ENCODE assay signal across 8 cellular contexts in the genomic region with DNA sequence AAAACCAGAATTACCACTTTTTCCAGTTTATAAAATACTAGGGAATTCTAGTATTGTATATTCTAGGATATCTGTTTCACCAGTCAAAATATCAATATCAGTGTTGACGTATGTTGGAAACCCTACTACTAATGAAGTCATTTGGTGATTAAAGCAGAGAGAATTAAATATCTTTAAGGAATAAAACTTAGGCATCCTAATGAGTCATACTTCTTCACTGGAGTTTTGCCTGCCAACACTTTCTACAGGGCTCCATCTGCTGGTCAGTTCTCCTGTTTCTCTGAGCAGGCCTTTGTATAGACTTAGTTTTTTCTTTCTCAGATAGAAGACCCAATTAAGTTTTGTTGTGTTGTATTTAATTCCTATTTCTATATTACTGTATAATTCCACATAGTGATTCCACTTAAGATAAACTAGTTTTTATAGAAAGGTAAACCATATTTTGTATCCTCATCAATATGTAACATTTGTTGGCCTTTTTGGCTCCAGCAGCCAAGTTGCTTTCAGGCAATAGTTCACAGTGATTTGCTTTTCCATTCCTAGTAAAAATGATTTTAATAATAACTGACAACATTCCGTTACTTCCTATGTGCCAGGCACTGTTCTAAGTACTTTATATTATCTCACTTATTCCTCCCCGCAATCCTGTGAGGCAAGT. TPM values are rescaled to one million over a fixed set of nuclear protein-coding genes. Genes with fewer than 3 reads are reported as not detected.
DNase-seq lines count a peak whose midpoint lies in the region; ATAC-seq, FAIRE-seq and TF ChIP-seq lines count a peak whose summit lies in the region.

No MANE protein-coding gene starts in this region.

- H3K4me3 ChIP-seq in GM12875 (ENCODE audit: low read depth, low read length): no peak overlapping the region
- no peak overlapping the region for H3K4me3 ChIP-seq in neutrophil (ENCODE audit: low read depth in 1 of 2, low read length in 1 of 2)

- no peaks in the 10 kb centered on the region for H3K36me3 ChIP-seq in neutrophil

- no peak for FAIRE-seq in GM12892 (lab: Jason Lieb, UNC)

- CTCF ChIA-PET in activated CD8-positive, alpha-beta memory T cell treated with anti-CD3 and anti-CD28 coated beads, Interleukin-2, amount 10 ng/mL, durations not matched to agents 7 days and 5 days (lab: Charles Lee): interaction anchor here (0.7 to 4.0 kb wide), 20 partner anchors 9 to 157 kb away, joined by 3 to 42 read pairs (median 5); a partner anchor contains a TSS

- H3K36me3 Mint-ChIP-seq in activated CD8-positive, alpha-beta memory T cell treated with anti-CD3 and anti-CD28 coated beads, Interleukin-2, amount 10 ng/mL, durations not matched to agents 7 days and 5 days: no peaks in the 10 kb centered on the region

- H3K4me3 Mint-ChIP-seq in activated CD8-positive, alpha-beta memory T cell treated with anti-CD3 and anti-CD28 coated beads, Interleukin-2, amount 10 ng/mL, durations not matched to agents 7 days and 5 days: no peak overlapping the region

- TF ChIP-seq CTCF in GM12875 (IDR thresholded peaks at IDR 0.05; ENCODE audit: borderline replicate concordance, insufficient read depth, low read depth, low read length) (peak; percentile 58; the same call in 1 of the 2 replicates), neutrophil (IDR thresholded peaks at IDR 0.05) (peak; percentile 37)

- ATAC-seq in activated CD8-positive, alpha-beta memory T cell treated with anti-CD3 and anti-CD28 coated beads, Interleukin-2, amount 10 ng/mL, durations not matched to agents 7 days and 5 days: no peak
- ATAC-seq in HG02938 (IDR thresholded peaks at IDR 0.05; ENCODE audit: unreplicated experiment): no peak

- peak; percentile 85 for DNase-seq in Ammon's horn (ENCODE audit: low spot score)
- peak; percentile 73 for DNase-seq in NCI-H460 (ENCODE audit: extremely low read depth, low read depth)
- DNase-seq in activated CD8-positive, alpha-beta memory T cell treated with anti-CD3 and anti-CD28 coated beads, Interleukin-2, amount 10 ng/mL, durations not matched to agents 7 days and 5 days: peak; percentile 68
- DNase-seq in fibroblast of gingiva (ENCODE audit: low read depth): peak; percentile 81
- DNase-seq in GM12892 (ENCODE audit: insufficient read length): no peak

- no peak overlapping the region for H3K27ac ChIP-seq in neutrophil

- no peaks in the 10 kb centered on the region for H3K9me3 ChIP-seq in neutrophil

- H3K27me3 Mint-ChIP-seq in activated CD8-positive, alpha-beta memory T cell treated with anti-CD3 and anti-CD28 coated beads, Interleukin-2, amount 10 ng/mL, durations not matched to agents 7 days and 5 days: no peaks in the 10 kb centered on the region

- H3K9me3 Mint-ChIP-seq in activated CD8-positive, alpha-beta memory T cell treated with anti-CD3 and anti-CD28 coated beads, Interleukin-2, amount 10 ng/mL, durations not matched to agents 7 days and 5 days (ENCODE audit: low read depth): no peaks in the 10 kb centered on the region

- no peaks in the 10 kb centered on the region for H3K27me3 ChIP-seq in neutrophil

- peaks cover 39% of the 10 kb centered on the region for H3K4me1 Mint-ChIP-seq in activated CD8-positive, alpha-beta memory T cell treated with anti-CD3 and anti-CD28 coated beads, Interleukin-2, amount 10 ng/mL, durations not matched to agents 7 days and 5 days

- no peak for TF ChIP-seq POLR2A in GM12892 (IDR thresholded peaks at IDR 0.05; ENCODE audit: low read depth, low read length)

- no peak overlapping the region for H3K27ac Mint-ChIP-seq in activated CD8-positive, alpha-beta memory T cell treated with anti-CD3 and anti-CD28 coated beads, Interleukin-2, amount 10 ng/mL, durations not matched to agents 7 days and 5 days

- H3K4me1 ChIP-seq in neutrophil (ENCODE audit: control insufficient read depth in 1 of 2, insufficient read depth in 1 of 2, low read depth in 1 of 2, low read length in 1 of 2): peaks cover 17% of the 10 kb centered on the region in 2 experiments

RNA-seq across cellular contexts. Expression of a gene that starts 3.5 kb away (rescaled TPM):
- total RNA-seq in NCI-H460 (2014; rRNA removed; shearing (Covaris generic)): 44.9 and 47.9 TPM in 2 replicates
- 28.9 and 61.2 TPM in 2 replicates for polyA plus RNA-seq in NCI-H460 (2014; cell fraction: nucleus; rRNA removed)
- 10 to 100 TPM; 13.6 to 17.8 TPM for total RNA-seq in activated CD8-positive, alpha-beta memory T cell treated with anti-CD3 and anti-CD28 coated beads, Interleukin-2, amount 10 ng/mL, durations not matched to agents 7 days and 5 days
- 15.9 TPM for polyA plus RNA-seq in GM12892 (2012; ENCODE audit: missing spikeins)

RNA-seq across cellular contexts. Expression of a gene that starts 50.6 kb away (rescaled TPM):
- 10.2 and 13.1 TPM in 2 replicates for total RNA-seq in NCI-H460 (2014; rRNA removed; shearing (Covaris generic))
- 2.5 and 5.2 TPM in 2 replicates for polyA plus RNA-seq in NCI-H460 (2014; cell fraction: nucleus; rRNA removed)
- 10 to 100 TPM; 29.0 to 32.5 TPM for total RNA-seq in activated CD8-positive, alpha-beta memory T cell treated with anti-CD3 and anti-CD28 coated beads, Interleukin-2, amount 10 ng/mL, durations not matched to agents 7 days and 5 days
- 93.0 TPM for polyA plus RNA-seq in GM12892 (2012; ENCODE audit: missing spikeins)
